Comparison of ENCODE assay signal across 20 cellular contexts in the genomic region with DNA sequence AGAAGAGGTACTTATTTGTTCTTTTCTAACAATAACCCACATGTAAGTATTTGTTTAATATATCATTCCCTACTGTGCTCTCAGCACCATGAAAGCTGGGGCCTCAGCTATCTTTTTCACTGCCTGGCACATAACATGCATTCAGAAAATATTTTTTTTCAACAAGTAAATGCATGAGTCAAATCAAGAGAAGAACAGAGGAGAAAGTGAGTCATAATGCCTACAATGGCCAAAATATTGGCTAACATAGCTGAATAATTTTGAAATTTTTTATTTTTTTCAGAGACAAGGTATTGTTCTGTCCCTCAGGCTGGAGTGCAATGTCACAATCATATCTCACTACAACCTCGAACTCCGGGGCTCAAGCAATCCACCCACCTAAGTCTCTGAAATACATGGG.
DNase-seq lines count a peak whose midpoint lies in the region; ATAC-seq and TF ChIP-seq lines count a peak whose summit lies in the region.
"Had no signal": no experiment of that assay in that cellular context is flagged by ENCODE, and none has a peak within 500 bp of the region (broad histone marks: within the 10 kb centered on the region; RNA-seq: fewer than 3 reads in every experiment).

No MANE protein-coding gene starts in this region.

- H3K27me3 ChIP-seq in psoas muscle (ENCODE audit: insufficient read depth in 3 of 3, low read length in 2 of 3) = no peaks in the 10 kb centered on the region
- H3K27me3 ChIP-seq: adrenal gland, heart left ventricle, thyroid gland had no signal

- H3K9me3 ChIP-seq in psoas muscle = no peaks in the 10 kb centered on the region
- H3K9me3 ChIP-seq: adrenal gland, heart left ventricle, thyroid gland had no signal

- H3K4me1 ChIP-seq in psoas muscle = no peaks in the 10 kb centered on the region
- H3K4me1 ChIP-seq: adrenal gland, heart left ventricle had no signal

- intact Hi-C loops in psoas muscle (cut with DNase I) = no loop called here

- no peak overlapping the region for H3K27ac ChIP-seq in psoas muscle
- H3K27ac ChIP-seq: adrenal gland, heart left ventricle, thyroid gland had no signal

- H3K4me3 ChIP-seq in epithelial cell of esophagus (ENCODE audit: low read length) (no peak overlapping the region), psoas muscle (no peak overlapping the region)
- H3K4me3 ChIP-seq: adrenal gland, heart left ventricle, thyroid gland had no signal

- no peak for TF ChIP-seq POLR2A in erythroblast (IDR thresholded peaks at IDR 0.05; ENCODE audit: low read length)

- ATAC-seq in psoas muscle = peak in 3 of 4 donors; percentile 29 to 30 (median 30)
- ATAC-seq: natural killer cell; stimulated activated effector memory CD8-positive, alpha-beta T cell treated with anti-CD3 and anti-CD28 coated beads, Interleukin-12 subunit alpha, Interleukin-12 subunit beta, amount 100 ng/mL, for 72 hours; WTC11 had no signal

- TF ChIP-seq CTCF in epithelial cell of esophagus (IDR thresholded peaks at IDR 0.05; ENCODE audit: insufficient read depth, low read depth, low read length, missing control alignments) (no peak), psoas muscle (IDR thresholded peaks at IDR 0.05) (no peak)

- WGBS in psoas muscle, 3 donors = 95 to 98% (median 95%) methylated on average over 2 of the region's 2 CpGs

- DNase-seq in EH (ENCODE audit: low read depth) = peak; percentile 72
- peak; percentile 73 for DNase-seq in LHCN-M2 (ENCODE audit: low read depth)
- peak; percentile 73 for DNase-seq in epithelial cell of esophagus (ENCODE audit: low read depth)
- DNase-seq in psoas muscle = peak in 1 of 2 donors; percentile 10
- no peak for DNase-seq in erythroblast (lab: John Stamatoyannopoulos, UW)
- no peak for DNase-seq in 8988T
- DNase-seq in NCI-H2029 (lab: John Stamatoyannopoulos, UW) = no peak
- DNase-seq in DMS153 (lab: John Stamatoyannopoulos, UW) = no peak
- DNase-seq: activated CD8-positive, alpha-beta memory T cell treated with anti-CD3 and anti-CD28 coated beads for 24 hours; adrenal gland; heart left ventricle; Kasumi-1; natural killer cell; NCI-H146; NCI-H446; NK-92 treated with Interleukin-12 subunit alpha and Interleukin-12 subunit beta, amount 100 ng/mL, for 24 hours; posterior cingulate gyrus; thyroid gland had no signal

- H3K36me3 ChIP-seq in psoas muscle (ENCODE audit: insufficient read depth in 1 of 2, low read depth in 1 of 2) = no peaks in the 10 kb centered on the region
- H3K36me3 ChIP-seq: adrenal gland, heart left ventricle, thyroid gland had no signal

Comparison
In these comparisons a context has a peak if more than half of its experiments do, and no peak if none do; other contexts are left out.
1. DNase-seq: peak in EH (single experiment), LHCN-M2 (single experiment) and epithelial cell of esophagus (single experiment); none in erythroblast (0 of 2), 8988T (single experiment), NCI-H2029 (single experiment) and DMS153 (single experiment).